ENCODE assay signal across 22 cellular contexts in genomic region chr5:145324101-145324500, GRCh38.
A peak's percentile ranks its signal among the peaks of the same experiment; 100 is the strongest.
DNase-seq lines count a peak whose midpoint lies in the region; ATAC-seq, FAIRE-seq and TF ChIP-seq lines count a peak whose summit lies in the region.
"Had no signal": no experiment of that assay in that cellular context is flagged by ENCODE, and none has a peak within 500 bp of the region (broad histone marks: within the 10 kb centered on the region; RNA-seq: fewer than 3 reads in every experiment).

No MANE protein-coding gene starts in this region.

- no peak for FAIRE-seq in astrocyte (lab: Jason Lieb, UNC)
- no peak for FAIRE-seq in keratinocyte (lab: Jason Lieb, UNC)
- FAIRE-seq: G401.6, GM19239, HepG2 had no signal

- no peaks in the 10 kb centered on the region for H4K20me1 ChIP-seq in astrocyte (ENCODE audit: insufficient read depth, low read length)
- no peaks in the 10 kb centered on the region for H4K20me1 ChIP-seq in keratinocyte (ENCODE audit: control insufficient read depth, extremely low read depth, insufficient read depth, low read length)

- no peaks in the 10 kb centered on the region for H3K4me1 ChIP-seq in astrocyte (ENCODE audit: insufficient read depth, low read length)
- peaks cover 4% of the 10 kb centered on the region for H3K4me1 ChIP-seq in keratinocyte (ENCODE audit: control insufficient read depth, extremely low read depth, insufficient read depth, low read length)
- H3K4me1 ChIP-seq in left lung, result no peaks in the 10 kb centered on the region

- DNase-seq in GM04503 (ENCODE audit: low read depth), result peak; percentile 17
- peak; percentile 8 for DNase-seq in astrocyte (ENCODE audit: low read depth)
- DNase-seq in keratinocyte (ENCODE audit: low read depth, low spot score), result no peak
- no peak for DNase-seq in left lung
- no peak for DNase-seq in NCI-H1694 (lab: John Stamatoyannopoulos, UW)
- no peak for DNase-seq in OCI-M1 (lab: John Stamatoyannopoulos, UW)
- DNase-seq: DMS79 treated with DMSO at 0.1 percent for 48 hours, GOT3, KG1, MV-4-11, NCI-H187, NCI-H2107, NCI-H510A, NCI-H774, SHP77, SK-N-SH had no signal

- no peaks in the 10 kb centered on the region for H3K9me1 ChIP-seq in keratinocyte (ENCODE audit: control insufficient read depth, extremely low read depth, insufficient read depth, low read length)

- no peaks in the 10 kb centered on the region for H3K79me2 ChIP-seq in astrocyte (ENCODE audit: insufficient read depth, low read length)
- no peaks in the 10 kb centered on the region for H3K79me2 ChIP-seq in keratinocyte (ENCODE audit: control insufficient read depth, insufficient read depth, low read length)

- no peak overlapping the region for H3K4me3 ChIP-seq in astrocyte (ENCODE audit: insufficient read depth, low read depth, low read length)
- no peak overlapping the region for H3K4me3 ChIP-seq in keratinocyte (ENCODE audit: control insufficient read depth in 2 of 3, extremely low read depth in 1 of 3, insufficient read depth in 2 of 3, low read depth in 1 of 3, low read length in 3 of 3)
- no peak overlapping the region for H3K4me3 ChIP-seq in left lung

- H3K4me2 ChIP-seq in astrocyte (ENCODE audit: low read length) (no peak overlapping the region), keratinocyte (ENCODE audit: control insufficient read depth, extremely low read depth, insufficient read depth, low read depth, low read length) (no peak overlapping the region)
- H3K4me2 ChIP-seq: SK-N-SH had no signal

- intact Hi-C loops in left lung (cut with DNase I), result no loop called here

- H3K27ac ChIP-seq in astrocyte (ENCODE audit: low read depth, low read length), result no peak overlapping the region
- no peak overlapping the region for H3K27ac ChIP-seq in keratinocyte (ENCODE audit: control insufficient read depth, insufficient read depth, low read length)
- H3K27ac ChIP-seq in left lung, result no peak overlapping the region

- no peak overlapping the region for H3K9ac ChIP-seq in astrocyte (ENCODE audit: low read length)
- H3K9ac ChIP-seq in keratinocyte (ENCODE audit: control insufficient read depth, extremely low read depth, insufficient read depth, low read length), result no peak overlapping the region
- H3K9ac ChIP-seq: SK-N-SH had no signal

- H3K27me3 ChIP-seq in astrocyte (ENCODE audit: insufficient read depth, low read length), result no peaks in the 10 kb centered on the region
- no peaks in the 10 kb centered on the region for H3K27me3 ChIP-seq in keratinocyte (ENCODE audit: control insufficient read depth, extremely low read depth, insufficient read depth, low read length)
- H3K27me3 ChIP-seq in left lung, result no peaks in the 10 kb centered on the region

- no peak for ATAC-seq in HG02623 (IDR thresholded peaks at IDR 0.05; ENCODE audit: unreplicated experiment)
- ATAC-seq in left lung, result no peak
- ATAC-seq: HCT116, HepG2 had no signal

- H3K36me3 Mint-ChIP-seq in astrocyte (ENCODE audit: low read depth, unreplicated experiment), result no peaks in the 10 kb centered on the region

- peaks cover 2% of the 10 kb centered on the region for H3K9me3 Mint-ChIP-seq in astrocyte (ENCODE audit: unreplicated experiment)

- H3K9me3 ChIP-seq in astrocyte (ENCODE audit: insufficient read depth, low read depth, low read length) (no peaks in the 10 kb centered on the region), keratinocyte (ENCODE audit: control insufficient read depth, low read depth, low read length) (no peaks in the 10 kb centered on the region), left lung (peaks cover 0 to 19% of the 10 kb centered on the region in 2 donors)
- H3K9me3 ChIP-seq: SK-N-SH had no signal

- peaks cover 11% of the 10 kb centered on the region for H3K4me1 Mint-ChIP-seq in astrocyte (ENCODE audit: low read depth, unreplicated experiment)
- H3K4me1 Mint-ChIP-seq: B cell had no signal

- H3K36me3 ChIP-seq in astrocyte (ENCODE audit: insufficient read depth, low read length) (no peaks in the 10 kb centered on the region), keratinocyte (ENCODE audit: control insufficient read depth in 2 of 2, extremely low read depth in 1 of 2, insufficient read depth in 2 of 2, low read length in 2 of 2) (no peaks in the 10 kb centered on the region), left lung (no peaks in the 10 kb centered on the region)

- dilution Hi-C loops in keratinocyte (cut with MboI; ENCODE audit: extremely low pct_ligation_motif_present, low sequenced_read_pairs), result no loop called here

- no peaks in the 10 kb centered on the region for H3K27me3 Mint-ChIP-seq in astrocyte (ENCODE audit: low read depth, unreplicated experiment)
- H3K27me3 Mint-ChIP-seq: B cell had no signal

- H3K4me3 Mint-ChIP-seq in astrocyte (ENCODE audit: unreplicated experiment), result no peak overlapping the region
- H3K4me3 Mint-ChIP-seq: B cell had no signal

- H2AFZ ChIP-seq in astrocyte (ENCODE audit: low read depth, low read length) (no peak overlapping the region), keratinocyte (ENCODE audit: control insufficient read depth, low read length) (peak overlapping the region; percentile 65)

- H3K27ac Mint-ChIP-seq in astrocyte (ENCODE audit: unreplicated experiment), result peak overlapping the region; percentile 81
- H3K27ac Mint-ChIP-seq: B cell had no signal

- TF ChIP-seq CTCF in astrocyte (IDR thresholded peaks at IDR 0.05; ENCODE audit: insufficient read depth, low read depth, low read length), result no peak
- no peak for TF ChIP-seq CTCF in keratinocyte (optimal IDR thresholded peaks at IDR 0.05 in 1 of 3, IDR thresholded peaks at IDR 0.05 in 1 of 3, conservative IDR thresholded peaks at IDR 0.05 in 1 of 3; ENCODE audit: extremely low read depth in 1 of 3, insufficient read depth in 2 of 3, low read length in 3 of 3)
- no peak for TF ChIP-seq CTCF in left lung (IDR thresholded peaks at IDR 0.05)

Comparison
In these comparisons a context has a peak if more than half of its experiments do, and no peak if none do; other contexts are left out.
1. DNase-seq: peak in GM04503 (single experiment) and astrocyte (single experiment); none in keratinocyte (single experiment), left lung (0 of 2), NCI-H1694 (single experiment) and OCI-M1 (single experiment).